In genomic region chr7:23016345-23017253, GRCh38 we compare ENCODE assay signal across 1 cellular context.
TF ChIP-seq lines count a peak whose summit lies in the region.

No MANE protein-coding gene starts in this region.

TF ChIP-seq in GM23338, 12 proteins besides CTCF, POLR2A, EP300 and RAD21:
- no peak for TF ChIP-seq ETS1 (IDR thresholded peaks at IDR 0.05)
- no peak for TF ChIP-seq ZNF114 (CRISPR knock-in tag; IDR thresholded peaks at IDR 0.05)
- TF ChIP-seq ZNF462 (CRISPR knock-in tag; IDR thresholded peaks at IDR 0.05): no peak
- no peak for TF ChIP-seq STAT1 (IDR thresholded peaks at IDR 0.05; ENCODE audit: unreplicated experiment)
- TF ChIP-seq ZNF331 (CRISPR knock-in tag; IDR thresholded peaks at IDR 0.05; ENCODE audit: low read depth): no peak
- TF ChIP-seq REST (IDR thresholded peaks at IDR 0.05; ENCODE audit: unreplicated experiment): no peak
- no peak for TF ChIP-seq POLR2AphosphoS5 (IDR thresholded peaks at IDR 0.05; ENCODE audit: low read depth)
- no peak for TF ChIP-seq JUNB (IDR thresholded peaks at IDR 0.05; ENCODE audit: unreplicated experiment)
- no peak for TF ChIP-seq EZH2phosphoT487 (IDR thresholded peaks at IDR 0.05; ENCODE audit: unreplicated experiment)
- no peak for TF ChIP-seq EZH2 (IDR thresholded peaks at IDR 0.05; ENCODE audit: low read depth, unreplicated experiment)
- no peak for TF ChIP-seq CREB1 (CRISPR knock-in tag; IDR thresholded peaks at IDR 0.05; ENCODE audit: low read depth)
- no peak for TF ChIP-seq NANOG (IDR thresholded peaks at IDR 0.05; ENCODE audit: borderline replicate concordance)
